Comparison of ENCODE assay signal across 11 cellular contexts in genomic region chr1:112954059-112954458, GRCh38. TPM values are rescaled to one million over a fixed set of nuclear protein-coding genes. Genes with fewer than 3 reads are reported as not detected.
DNase-seq lines count a peak whose midpoint lies in the region; ATAC-seq and TF ChIP-seq lines count a peak whose summit lies in the region.
"Had no signal": no experiment of that assay in that cellular context is flagged by ENCODE, and none has a peak within 500 bp of the region (broad histone marks: within the 10 kb centered on the region; RNA-seq: fewer than 3 reads in every experiment).

No MANE protein-coding gene starts in this region.

- peaks cover 46% of the 10 kb centered on the region for H3K4me1 Mint-ChIP-seq in activated T-helper 2 cell treated with anti-CD3 and anti-CD28 coated beads, Interferon-gamma antibody, Interleukin-2, Interleukin-4, amounts not matched to agents 10 μg/mL and 5 μg/mL and 100 μg/mL, durations not matched to agents 14 hours and 24 hours and 36 hours (ENCODE audit: low read depth)

- no peaks in the 10 kb centered on the region for H3K9me3 Mint-ChIP-seq in activated T-helper 2 cell treated with anti-CD3 and anti-CD28 coated beads, Interferon-gamma antibody, Interleukin-2, Interleukin-4, amounts not matched to agents 10 μg/mL and 5 μg/mL and 100 μg/mL, durations not matched to agents 14 hours and 24 hours and 36 hours

- peak overlapping the region in 9 of 10 donors; percentile 66 to 94 (median 81) for H3K4me3 ChIP-seq in heart right ventricle
- peak overlapping the region in 1 of 2 donors; percentile 71 for H3K4me3 ChIP-seq in right atrium auricular region
- peak overlapping the region; percentile 99 for H3K4me3 ChIP-seq in iPS-18c (ENCODE audit: insufficient read depth, low read depth, low read length)
- H3K4me3 ChIP-seq in vagina, result peak overlapping the region; percentile 66 to 93
- no peak overlapping the region for H3K4me3 ChIP-seq in aorta (ENCODE audit: low read length in 2 of 2)
- H3K4me3 ChIP-seq: thyroid gland had no signal

- DNase-seq in heart right ventricle (no peak), right atrium auricular region (ENCODE audit: low spot score) (no peak), vagina (ENCODE audit: extremely low spot score in 2 of 2) (no peak), GM13976 (ENCODE audit: low spot score) (no peak), NCI-H1930 (lab: John Stamatoyannopoulos, UW) (no peak), aorta (no peak)
- DNase-seq in activated T-helper 2 cell treated with anti-CD3 and anti-CD28 coated beads, Interferon-gamma antibody, Interleukin-2, Interleukin-4, amounts not matched to agents 10 μg/mL and 5 μg/mL and 100 μg/mL, durations not matched to agents 14 hours and 24 hours and 36 hours (ENCODE audit: low spot score), result no peak
- DNase-seq: NCI-H510A, thyroid gland had no signal

- H3K27ac ChIP-seq in heart right ventricle, result peak overlapping the region in 6 of 10 donors; percentile 33 to 96 (median 94)
- H3K27ac ChIP-seq in right atrium auricular region, result peak overlapping the region in 1 of 2 donors; percentile 99
- no peak overlapping the region for H3K27ac ChIP-seq in vagina
- no peak overlapping the region for H3K27ac ChIP-seq in aorta (ENCODE audit: low read depth in 1 of 2, low read length in 2 of 2)
- H3K27ac ChIP-seq: neutrophil, thyroid gland had no signal

- H3K9me3 ChIP-seq in heart right ventricle (no peaks in the 10 kb centered on the region), right atrium auricular region (no peaks in the 10 kb centered on the region), iPS-18c (ENCODE audit: control insufficient read depth, insufficient read depth, low read length) (no peaks in the 10 kb centered on the region), vagina (no peaks in the 10 kb centered on the region), aorta (ENCODE audit: control insufficient read depth, low read length) (no peaks in the 10 kb centered on the region)
- H3K9me3 ChIP-seq: neutrophil, thyroid gland had no signal

- H3K27ac Mint-ChIP-seq in activated T-helper 2 cell treated with anti-CD3 and anti-CD28 coated beads, Interferon-gamma antibody, Interleukin-2, Interleukin-4, amounts not matched to agents 10 μg/mL and 5 μg/mL and 100 μg/mL, durations not matched to agents 14 hours and 24 hours and 36 hours, result peak overlapping the region; percentile 12

- no peaks in the 10 kb centered on the region for H3K27me3 Mint-ChIP-seq in activated T-helper 2 cell treated with anti-CD3 and anti-CD28 coated beads, Interferon-gamma antibody, Interleukin-2, Interleukin-4, amounts not matched to agents 10 μg/mL and 5 μg/mL and 100 μg/mL, durations not matched to agents 14 hours and 24 hours and 36 hours (ENCODE audit: low read depth)

- intact Hi-C loops in heart right ventricle (cut with DNase I) (loop anchor here in 8 of 10 donors (2.0 to 10.0 kb wide), 8 partner anchors 49 to 239 kb away; partner anchors contain the start of gene PPM1J (in 1 of the 8)), vagina (cut with DNase I) (loop anchor here (10.0 kb wide), 1 partner anchor 69 kb away; no protein-coding TSS in a partner anchor), aorta (cut with DNase I) (loop anchor here in 1 of 2 donors (2.0 kb wide), 1 partner anchor 237 kb away; no protein-coding TSS in a partner anchor)
- intact Hi-C loops in activated T-helper 2 cell treated with anti-CD3 and anti-CD28 coated beads, Interferon-gamma antibody, Interleukin-2, Interleukin-4, amounts not matched to agents 10 μg/mL and 5 μg/mL and 100 μg/mL, durations not matched to agents 14 hours and 24 hours and 36 hours (cut with micrococcal nuclease), result loop anchor here (2.0 kb wide), 1 partner anchor 119 kb away; the partner anchor contains the start of gene LRIG2

- no peaks in the 10 kb centered on the region for H3K27me3 ChIP-seq in heart right ventricle
- no peaks in the 10 kb centered on the region for H3K27me3 ChIP-seq in right atrium auricular region
- no peaks in the 10 kb centered on the region for H3K27me3 ChIP-seq in vagina
- no peaks in the 10 kb centered on the region for H3K27me3 ChIP-seq in aorta (ENCODE audit: control insufficient read depth in 1 of 2, insufficient read depth in 2 of 2, low read length in 1 of 2)
- H3K27me3 ChIP-seq: thyroid gland had no signal

- TF ChIP-seq POLR2A in vagina (IDR thresholded peaks at IDR 0.05), result no peak

- H3K4me1 ChIP-seq in heart right ventricle, result peaks cover 0 to 53% (median 44%) of the 10 kb centered on the region in 9 donors
- H3K4me1 ChIP-seq in right atrium auricular region, result peaks cover 0 to 29% of the 10 kb centered on the region in 2 donors
- peaks cover 44% of the 10 kb centered on the region for H3K4me1 ChIP-seq in vagina
- H3K4me1 ChIP-seq in aorta (ENCODE audit: control insufficient read depth in 1 of 2, insufficient read depth in 2 of 2, low read length in 2 of 2), result no peaks in the 10 kb centered on the region

- peaks cover 40% of the 10 kb centered on the region for H3K36me3 Mint-ChIP-seq in activated T-helper 2 cell treated with anti-CD3 and anti-CD28 coated beads, Interferon-gamma antibody, Interleukin-2, Interleukin-4, amounts not matched to agents 10 μg/mL and 5 μg/mL and 100 μg/mL, durations not matched to agents 14 hours and 24 hours and 36 hours (ENCODE audit: low read depth)

- ATAC-seq in heart right ventricle (no peak), aorta (ENCODE audit: low FRiP score) (no peak)

- in situ Hi-C loops in GM13976 (cut with MboI; ENCODE audit: low sequenced_read_pairs, unreplicated experiment), result no loop called here

- no peaks in the 10 kb centered on the region for H3K36me3 ChIP-seq in heart right ventricle
- no peaks in the 10 kb centered on the region for H3K36me3 ChIP-seq in right atrium auricular region
- no peaks in the 10 kb centered on the region for H3K36me3 ChIP-seq in vagina
- H3K36me3 ChIP-seq in aorta (ENCODE audit: control insufficient read depth in 1 of 2, insufficient read depth in 2 of 2, low read length in 1 of 2), result no peaks in the 10 kb centered on the region
- H3K36me3 ChIP-seq: neutrophil, thyroid gland had no signal

- WGBS in heart right ventricle, 2 donors, result 52 to 61% methylated on average over 3 of the region's 3 CpGs
- 69 to 80% methylated on average over 3 of the region's 3 CpGs for WGBS in aorta, 2 donors

- peak overlapping the region; percentile 100 for H3K4me3 Mint-ChIP-seq in activated T-helper 2 cell treated with anti-CD3 and anti-CD28 coated beads, Interferon-gamma antibody, Interleukin-2, Interleukin-4, amounts not matched to agents 10 μg/mL and 5 μg/mL and 100 μg/mL, durations not matched to agents 14 hours and 24 hours and 36 hours (ENCODE audit: low read depth)

- no peak for TF ChIP-seq CTCF in heart right ventricle (IDR thresholded peaks at IDR 0.05)
- no peak for TF ChIP-seq CTCF in right atrium auricular region (IDR thresholded peaks at IDR 0.05)
- no peak for TF ChIP-seq CTCF in vagina (IDR thresholded peaks at IDR 0.05)
- TF ChIP-seq CTCF in GM13976 (IDR thresholded peaks at IDR 0.05; ENCODE audit: borderline replicate concordance, control extremely low read depth, extremely low read depth, insufficient read depth, missing control alignments), result no peak

RNA-seq across cellular contexts. Expression of gene SLC16A1, which starts 1.9 kb away (rescaled TPM):
- total RNA-seq in heart right ventricle (100 to 1,000 TPM; 129 to 193 (median 152) TPM), right atrium auricular region (10 to 100 TPM; 69.0 to 88.3 TPM), vagina (12.8 TPM), aorta (10 to 100 TPM; 30.3 to 32.4 TPM)
- polyA plus RNA-seq in heart right ventricle (10 to 100 TPM; 43.9 to 71.8 TPM), aorta (1 to 10 TPM; 3.0 to 9.1 TPM)
- total RNA-seq in activated T-helper 2 cell treated with anti-CD3 and anti-CD28 coated beads, Interferon-gamma antibody, Interleukin-2, Interleukin-4, amounts not matched to agents 10 μg/mL and 5 μg/mL and 100 μg/mL, durations not matched to agents 14 hours and 24 hours and 36 hours, result 75.8 and 77.1 TPM in 2 replicates

Comparison
In these comparisons a context has a peak if more than half of its experiments do, and no peak if none do; other contexts are left out.
1. H3K27ac ChIP-seq: peak in heart right ventricle (6 of 10); none in vagina (single experiment) and aorta (0 of 2).
2. H3K4me3 ChIP-seq: peak in heart right ventricle (9 of 10), iPS-18c (single experiment) and vagina (2 of 2); none in aorta (0 of 2).